In genomic region chr9:133855802-133856592, GRCh38 we compare ENCODE assay signal across 11 cellular contexts.
DNase-seq lines count a peak whose midpoint lies in the region; ATAC-seq and TF ChIP-seq lines count a peak whose summit lies in the region.
"Had no signal": no experiment of that assay in that cellular context is flagged by ENCODE, and none has a peak within 500 bp of the region (broad histone marks: within the 10 kb centered on the region; RNA-seq: fewer than 3 reads in every experiment).

No MANE protein-coding gene starts in this region.

- H3K4me3 ChIP-seq in adipocyte (ENCODE audit: low read length), result no peak overlapping the region
- H3K4me3 ChIP-seq in left ventricle myocardium inferior, result no peak overlapping the region
- H3K4me3 ChIP-seq in psoas muscle, result no peak overlapping the region
- H3K4me3 ChIP-seq in effector memory CD4-positive, alpha-beta T cell (ENCODE audit: insufficient read depth, low read depth, low read length, poor library complexity, severe bottlenecking), result no peak overlapping the region

- ATAC-seq in psoas muscle (peak in 3 of 4 donors; percentile 49 to 73 (median 50)), HG02571 (IDR thresholded peaks at IDR 0.05; ENCODE audit: unreplicated experiment) (no peak)
- no peak for ATAC-seq in activated CD8-positive, alpha-beta memory T cell treated with anti-CD3 and anti-CD28 coated beads, Interleukin-2, amount 10 ng/mL, durations not matched to agents 7 days and 5 days

- H3K9ac ChIP-seq in adipocyte (ENCODE audit: low read length), result no peak overlapping the region

- no peaks in the 10 kb centered on the region for H3K27me3 Mint-ChIP-seq in activated CD8-positive, alpha-beta memory T cell treated with anti-CD3 and anti-CD28 coated beads, Interleukin-2, amount 10 ng/mL, durations not matched to agents 7 days and 5 days

- H3K36me3 ChIP-seq in adipocyte (ENCODE audit: control insufficient read depth, insufficient read depth, low read length, severe bottlenecking) (no peaks in the 10 kb centered on the region), left ventricle myocardium inferior (peaks cover 6% of the 10 kb centered on the region), psoas muscle (ENCODE audit: insufficient read depth in 1 of 2, low read depth in 1 of 2) (no peaks in the 10 kb centered on the region)
- no peaks in the 10 kb centered on the region for H3K36me3 ChIP-seq in effector memory CD4-positive, alpha-beta T cell (ENCODE audit: control insufficient read depth, insufficient read depth, low read length)

- no peaks in the 10 kb centered on the region for H3K36me3 Mint-ChIP-seq in activated CD8-positive, alpha-beta memory T cell treated with anti-CD3 and anti-CD28 coated beads, Interleukin-2, amount 10 ng/mL, durations not matched to agents 7 days and 5 days

- H3K9me3 ChIP-seq in adipocyte (ENCODE audit: control insufficient read depth, low read length) (no peaks in the 10 kb centered on the region), left ventricle myocardium inferior (replicated peaks) (no peaks in the 10 kb centered on the region), psoas muscle (no peaks in the 10 kb centered on the region)
- H3K9me3 ChIP-seq in effector memory CD4-positive, alpha-beta T cell (ENCODE audit: control insufficient read depth, low read length), result no peaks in the 10 kb centered on the region

- TF ChIP-seq CTCF in left ventricle myocardium inferior (IDR thresholded peaks at IDR 0.05; ENCODE audit: borderline replicate concordance) (no peak), psoas muscle (IDR thresholded peaks at IDR 0.05) (no peak)

- H3K4me1 ChIP-seq in adipocyte (ENCODE audit: control insufficient read depth, insufficient read depth, low read length) (peaks cover 9% of the 10 kb centered on the region), left ventricle myocardium inferior (peaks cover 7% of the 10 kb centered on the region), psoas muscle (no peaks in the 10 kb centered on the region)
- no peaks in the 10 kb centered on the region for H3K4me1 ChIP-seq in effector memory CD4-positive, alpha-beta T cell (ENCODE audit: control insufficient read depth, insufficient read depth, low read length, poor library complexity, severe bottlenecking)

- intact Hi-C loops in left ventricle myocardium inferior (cut with micrococcal nuclease), result no loop called here
- intact Hi-C loops in psoas muscle (cut with DNase I), result no loop called here

- WGBS in psoas muscle, 3 donors, result 56 to 63% (median 60%) methylated on average over 21 of the region's 21 CpGs

- CTCF ChIA-PET in activated CD8-positive, alpha-beta memory T cell treated with anti-CD3 and anti-CD28 coated beads, Interleukin-2, amount 10 ng/mL, durations not matched to agents 7 days and 5 days (lab: Charles Lee), result no interaction called here

- no peaks in the 10 kb centered on the region for H3K4me1 Mint-ChIP-seq in activated CD8-positive, alpha-beta memory T cell treated with anti-CD3 and anti-CD28 coated beads, Interleukin-2, amount 10 ng/mL, durations not matched to agents 7 days and 5 days

- no peak overlapping the region for H3K4me3 Mint-ChIP-seq in activated CD8-positive, alpha-beta memory T cell treated with anti-CD3 and anti-CD28 coated beads, Interleukin-2, amount 10 ng/mL, durations not matched to agents 7 days and 5 days

- H3K9me3 Mint-ChIP-seq in activated CD8-positive, alpha-beta memory T cell treated with anti-CD3 and anti-CD28 coated beads, Interleukin-2, amount 10 ng/mL, durations not matched to agents 7 days and 5 days (ENCODE audit: low read depth), result no peaks in the 10 kb centered on the region

- peak; percentile 98 for DNase-seq in GF-D8 (lab: John Stamatoyannopoulos, UW)
- peak; percentile 82 for DNase-seq in adipocyte (ENCODE audit: low read depth)
- no peak for DNase-seq in left ventricle myocardium inferior
- DNase-seq in psoas muscle, result peak in 1 of 2 donors; percentile 72
- DNase-seq in effector memory CD4-positive, alpha-beta T cell, result no peak
- DNase-seq in activated CD8-positive, alpha-beta memory T cell treated with anti-CD3 and anti-CD28 coated beads, Interleukin-2, amount 10 ng/mL, durations not matched to agents 7 days and 5 days, result no peak
- DNase-seq in activated effector memory CD4-positive, alpha-beta T cell treated with anti-CD3 and anti-CD28 coated beads, Interleukin-2, amount 50 U/mL, for 16 hours, result no peak
- DNase-seq: activated CD4-positive, alpha-beta T cell treated with anti-CD3 and anti-CD28 coated beads, Interleukin-2, amount 50 U/mL, for 1 hour; Calu3; NCI-H774 had no signal

- H3K27ac Mint-ChIP-seq in activated CD8-positive, alpha-beta memory T cell treated with anti-CD3 and anti-CD28 coated beads, Interleukin-2, amount 10 ng/mL, durations not matched to agents 7 days and 5 days, result no peak overlapping the region

- H3K27ac ChIP-seq in left ventricle myocardium inferior (replicated peaks) (peak overlapping the region; percentile 44), psoas muscle (no peak overlapping the region)
- no peak overlapping the region for H3K27ac ChIP-seq in effector memory CD4-positive, alpha-beta T cell (ENCODE audit: insufficient read depth, low read length, poor library complexity, severe bottlenecking)

- no peaks in the 10 kb centered on the region for H3K27me3 ChIP-seq in adipocyte (replicated peaks; ENCODE audit: control insufficient read depth, insufficient read depth, low read length)
- H3K27me3 ChIP-seq in left ventricle myocardium inferior (ENCODE audit: low read depth), result no peaks in the 10 kb centered on the region
- peaks cover 0 to 7% (median 4%) of the 10 kb centered on the region in 3 donors for H3K27me3 ChIP-seq in psoas muscle (ENCODE audit: insufficient read depth in 3 of 3, low read length in 2 of 3)
- no peaks in the 10 kb centered on the region for H3K27me3 ChIP-seq in effector memory CD4-positive, alpha-beta T cell (replicated peaks; ENCODE audit: control insufficient read depth, insufficient read depth, low read length, poor library complexity, severe bottlenecking)

Comparison
In these comparisons a context has a peak if more than half of its experiments do, and no peak if none do; other contexts are left out.
1. DNase-seq: peak in GF-D8 (single experiment) and adipocyte (single experiment); none in left ventricle myocardium inferior (single experiment), effector memory CD4-positive, alpha-beta T cell (0 of 3), activated CD8-positive, alpha-beta memory T cell treated with anti-CD3 and anti-CD28 coated beads, Interleukin-2, amount 10 ng/mL, durations not matched to agents 7 days and 5 days (single experiment) and activated effector memory CD4-positive, alpha-beta T cell treated with anti-CD3 and anti-CD28 coated beads, Interleukin-2, amount 50 U/mL, for 16 hours (single experiment).
2. ATAC-seq: peak in psoas muscle (3 of 4); none in HG02571 (single experiment) and activated CD8-positive, alpha-beta memory T cell treated with anti-CD3 and anti-CD28 coated beads, Interleukin-2, amount 10 ng/mL, durations not matched to agents 7 days and 5 days (single experiment).